Comparison of ENCODE assay signal across 11 cellular contexts in genomic region chr5:14714706-14715105, GRCh38. TPM values are rescaled to one million over a fixed set of nuclear protein-coding genes. Genes with fewer than 3 reads are reported as not detected.
DNase-seq lines count a peak whose midpoint lies in the region; ATAC-seq lines count a peak whose summit lies in the region.
"Had no signal": no experiment of that assay in that cellular context is flagged by ENCODE, and none has a peak within 500 bp of the region (broad histone marks: within the 10 kb centered on the region; RNA-seq: fewer than 3 reads in every experiment).

No MANE protein-coding gene starts in this region.

- intact Hi-C loops in activated T-helper 2 cell treated with anti-CD3 and anti-CD28 coated beads, Interferon-gamma antibody, Interleukin-2, Interleukin-4, amounts not matched to agents 10 μg/mL and 5 μg/mL and 100 μg/mL, durations not matched to agents 14 hours and 24 hours and 36 hours (cut with micrococcal nuclease), result no loop called here

- peaks cover 5% of the 10 kb centered on the region for H3K4me1 ChIP-seq in mesenchymal stem cell (ENCODE audit: control insufficient read depth, insufficient read depth, low read depth, low read length)
- H3K4me1 ChIP-seq: parathyroid adenoma, thyroid gland had no signal

- H3K9me3 ChIP-seq in T-helper 17 cell (ENCODE audit: control insufficient read depth, low read length, poor library complexity, severe bottlenecking) (no peaks in the 10 kb centered on the region), mesenchymal stem cell (ENCODE audit: control insufficient read depth, low read length) (no peaks in the 10 kb centered on the region)
- H3K9me3 ChIP-seq: thyroid gland had no signal

- H4K91ac ChIP-seq in mesenchymal stem cell (ENCODE audit: low read length), result no peak overlapping the region

- 100% methylated on average over 6 of the region's 6 CpGs for WGBS in mesenchymal stem cell

- peaks cover 9% of the 10 kb centered on the region for H3K79me1 ChIP-seq in mesenchymal stem cell (replicated peaks; ENCODE audit: low read length, poor library complexity, severe bottlenecking)

- no peaks in the 10 kb centered on the region for H3K27me3 Mint-ChIP-seq in T-helper 17 cell
- H3K27me3 Mint-ChIP-seq in activated T-helper 2 cell treated with anti-CD3 and anti-CD28 coated beads, Interferon-gamma antibody, Interleukin-2, Interleukin-4, amounts not matched to agents 10 μg/mL and 5 μg/mL and 100 μg/mL, durations not matched to agents 14 hours and 24 hours and 36 hours (ENCODE audit: low read depth), result no peaks in the 10 kb centered on the region

- no peak overlapping the region for H2AK5ac ChIP-seq in mesenchymal stem cell (ENCODE audit: low read length, severe bottlenecking)

- H3K9ac ChIP-seq in mesenchymal stem cell (ENCODE audit: low read length), result no peak overlapping the region
- H3K9ac ChIP-seq: parathyroid adenoma had no signal

- no peak overlapping the region for H2BK12ac ChIP-seq in mesenchymal stem cell (ENCODE audit: low read length in 2 of 2)

- in situ Hi-C loops in G401 (cut with HindIII; ENCODE audit: low sequenced_read_pairs), result no loop called here

- H3K18ac ChIP-seq in mesenchymal stem cell (ENCODE audit: low read depth in 1 of 2, low read length in 2 of 2), result no peak overlapping the region

- ATAC-seq in T-helper 17 cell (no peak), GM18519 (IDR thresholded peaks at IDR 0.05; ENCODE audit: low FRiP score, unreplicated experiment) (no peak)

- no peak overlapping the region for H2BK15ac ChIP-seq in mesenchymal stem cell (ENCODE audit: low read depth, poor library complexity, severe bottlenecking)

- H3K23ac ChIP-seq in mesenchymal stem cell (ENCODE audit: low read length in 2 of 2), result no peak overlapping the region

- peaks cover 18% of the 10 kb centered on the region for H3K4me1 Mint-ChIP-seq in T-helper 17 cell
- peaks cover 11% of the 10 kb centered on the region for H3K4me1 Mint-ChIP-seq in activated T-helper 2 cell treated with anti-CD3 and anti-CD28 coated beads, Interferon-gamma antibody, Interleukin-2, Interleukin-4, amounts not matched to agents 10 μg/mL and 5 μg/mL and 100 μg/mL, durations not matched to agents 14 hours and 24 hours and 36 hours (ENCODE audit: low read depth)

- no peak overlapping the region for H2BK120ac ChIP-seq in mesenchymal stem cell (ENCODE audit: low read depth, low read length)

- DNase-seq in G401 (ENCODE audit: low spot score) (peak; percentile 45), NCI-H1105 (lab: John Stamatoyannopoulos, UW) (peak; percentile 47), T-helper 17 cell (no peak), mesenchymal stem cell (no peak), NCI-H82 (lab: John Stamatoyannopoulos, UW) (no peak)
- no peak for DNase-seq in activated T-helper 2 cell treated with anti-CD3 and anti-CD28 coated beads, Interferon-gamma antibody, Interleukin-2, Interleukin-4, amounts not matched to agents 10 μg/mL and 5 μg/mL and 100 μg/mL, durations not matched to agents 14 hours and 24 hours and 36 hours (ENCODE audit: low spot score)
- DNase-seq: DND-41, T-helper 9 cell, thyroid gland had no signal

- peaks cover 53 to 75% of the 10 kb centered on the region in 2 experiments for H3K36me3 ChIP-seq in mesenchymal stem cell (ENCODE audit: control insufficient read depth in 1 of 2, insufficient read depth in 2 of 2, low read depth in 1 of 2, low read length in 2 of 2)

- no peak overlapping the region for H2BK5ac ChIP-seq in mesenchymal stem cell (ENCODE audit: low read depth, low read length, poor library complexity, severe bottlenecking)

- no peak overlapping the region for H3K4me3 ChIP-seq in mesenchymal stem cell (ENCODE audit: insufficient read depth in 1 of 2, low read depth in 1 of 2, low read length in 2 of 2)
- H3K4me3 ChIP-seq: thyroid gland had no signal

- peaks cover 11% of the 10 kb centered on the region for H3K36me3 Mint-ChIP-seq in T-helper 17 cell (ENCODE audit: low read depth)
- H3K36me3 Mint-ChIP-seq in activated T-helper 2 cell treated with anti-CD3 and anti-CD28 coated beads, Interferon-gamma antibody, Interleukin-2, Interleukin-4, amounts not matched to agents 10 μg/mL and 5 μg/mL and 100 μg/mL, durations not matched to agents 14 hours and 24 hours and 36 hours (ENCODE audit: low read depth), result peaks cover 85% of the 10 kb centered on the region

- no peaks in the 10 kb centered on the region for H3K27me3 ChIP-seq in mesenchymal stem cell (ENCODE audit: control insufficient read depth in 1 of 2, insufficient read depth in 1 of 2, low read length in 2 of 2)
- H3K27me3 ChIP-seq: thyroid gland had no signal

- peak overlapping the region; percentile 92 for H3K27ac Mint-ChIP-seq in T-helper 17 cell
- H3K27ac Mint-ChIP-seq in activated T-helper 2 cell treated with anti-CD3 and anti-CD28 coated beads, Interferon-gamma antibody, Interleukin-2, Interleukin-4, amounts not matched to agents 10 μg/mL and 5 μg/mL and 100 μg/mL, durations not matched to agents 14 hours and 24 hours and 36 hours, result no peak overlapping the region

- H3K4me2 ChIP-seq in mesenchymal stem cell (ENCODE audit: low read length, poor library complexity, severe bottlenecking), result no peak overlapping the region

- peak overlapping the region; percentile 53 for H4K8ac ChIP-seq in mesenchymal stem cell (ENCODE audit: low read length)

- H2AFZ ChIP-seq in mesenchymal stem cell (ENCODE audit: low read depth, low read length), result no peak overlapping the region
- H2AFZ ChIP-seq: parathyroid adenoma had no signal

- H3K4ac ChIP-seq in mesenchymal stem cell (ENCODE audit: low read depth in 1 of 2, low read length in 2 of 2), result no peak overlapping the region

- no peak overlapping the region for H3K14ac ChIP-seq in mesenchymal stem cell (ENCODE audit: low read length in 2 of 2)

- no peaks in the 10 kb centered on the region for H3K9me3 Mint-ChIP-seq in activated T-helper 2 cell treated with anti-CD3 and anti-CD28 coated beads, Interferon-gamma antibody, Interleukin-2, Interleukin-4, amounts not matched to agents 10 μg/mL and 5 μg/mL and 100 μg/mL, durations not matched to agents 14 hours and 24 hours and 36 hours

- no peak overlapping the region for H3K27ac ChIP-seq in mesenchymal stem cell (ENCODE audit: low read length, poor library complexity, severe bottlenecking)
- H3K27ac ChIP-seq: parathyroid adenoma, thyroid gland had no signal

- H3K4me3 Mint-ChIP-seq in T-helper 17 cell, result no peak overlapping the region
- H3K4me3 Mint-ChIP-seq in activated T-helper 2 cell treated with anti-CD3 and anti-CD28 coated beads, Interferon-gamma antibody, Interleukin-2, Interleukin-4, amounts not matched to agents 10 μg/mL and 5 μg/mL and 100 μg/mL, durations not matched to agents 14 hours and 24 hours and 36 hours (ENCODE audit: low read depth), result no peak overlapping the region

RNA-seq across cellular contexts. Expression of gene OTULIN, which starts 50.2 kb away (rescaled TPM):
- 23.5 and 32.8 TPM in 2 replicates for total RNA-seq in G401 (2014; rRNA removed; shearing (Covaris generic))
- total RNA-seq in T-helper 17 cell, result 10 to 100 TPM; 77.0 to 94.6 TPM
- 6.4 TPM for polyA plus RNA-seq in mesenchymal stem cell (2013, experiment 1 of 2)
- 6.7 TPM for polyA plus RNA-seq in mesenchymal stem cell (2013, experiment 2 of 2)
- total RNA-seq in activated T-helper 2 cell treated with anti-CD3 and anti-CD28 coated beads, Interferon-gamma antibody, Interleukin-2, Interleukin-4, amounts not matched to agents 10 μg/mL and 5 μg/mL and 100 μg/mL, durations not matched to agents 14 hours and 24 hours and 36 hours, result 59.4 and 62.1 TPM in 2 replicates

Comparison
In these comparisons a context has a peak if more than half of its experiments do, and no peak if none do; other contexts are left out.
1. DNase-seq: peak in G401 (single experiment) and NCI-H1105 (single experiment); none in T-helper 17 cell (0 of 3), mesenchymal stem cell (single experiment), NCI-H82 (single experiment) and activated T-helper 2 cell treated with anti-CD3 and anti-CD28 coated beads, Interferon-gamma antibody, Interleukin-2, Interleukin-4, amounts not matched to agents 10 μg/mL and 5 μg/mL and 100 μg/mL, durations not matched to agents 14 hours and 24 hours and 36 hours (single experiment).